8 cellular contexts compared by ENCODE assay signal in genomic region chr7:64883113-64883905, GRCh38. TPM values are rescaled to one million over a fixed set of nuclear protein-coding genes. Genes with fewer than 3 reads are reported as not detected.
DNase-seq lines count a peak whose midpoint lies in the region; ATAC-seq and TF ChIP-seq lines count a peak whose summit lies in the region.

No MANE protein-coding gene starts in this region.

- no peaks in the 10 kb centered on the region for H3K4me1 Mint-ChIP-seq in endodermal cell

- DNase-seq in endodermal cell (peak; percentile 24), osteoblast (ENCODE audit: insufficient read length, low spot score, missing footprints) (peak; percentile 79), EL (no peak), NCI-H69 (lab: John Stamatoyannopoulos, UW) (no peak), NCI-H2107 treated with DMSO at 0.1 percent for 48 hours (lab: John Stamatoyannopoulos, UW; ENCODE audit: unreplicated experiment) (no peak)

- peak overlapping the region; percentile 88 for H3K4me3 ChIP-seq in ACC112 (ENCODE audit: low read depth, low read length)
- no peak overlapping the region for H3K4me3 ChIP-seq in endodermal cell (ENCODE audit: low read length)
- peak overlapping the region; percentile 72 for H3K4me3 ChIP-seq in osteoblast (ENCODE audit: insufficient read depth, low read length)

- no peaks in the 10 kb centered on the region for H3K4me1 ChIP-seq in ACC112 (ENCODE audit: control insufficient read depth, insufficient read depth, low read length, unreplicated experiment)
- H3K4me1 ChIP-seq in endodermal cell (ENCODE audit: control insufficient read depth, insufficient read depth, low read length): no peaks in the 10 kb centered on the region
- H3K4me1 ChIP-seq in osteoblast (ENCODE audit: insufficient read depth, low read length): no peaks in the 10 kb centered on the region

- H3K9me3 ChIP-seq in endodermal cell (ENCODE audit: control insufficient read depth, low read length) (no peaks in the 10 kb centered on the region), osteoblast (ENCODE audit: low read depth, low read length) (no peaks in the 10 kb centered on the region)

- H3K9me3 Mint-ChIP-seq in endodermal cell: peaks cover 54% of the 10 kb centered on the region

- TF ChIP-seq CTCF in endodermal cell (conservative IDR thresholded peaks at IDR 0.05): no peak
- no peak for TF ChIP-seq CTCF in osteoblast (IDR thresholded peaks at IDR 0.05; ENCODE audit: extremely low read depth, low read depth, low read length)

- H2AFZ ChIP-seq in ACC112 (ENCODE audit: low read length, unreplicated experiment) (peak overlapping the region; percentile 99), osteoblast (ENCODE audit: low read length) (peak overlapping the region; percentile 94)

- H3K36me3 Mint-ChIP-seq in endodermal cell (ENCODE audit: low read depth): peaks cover 3% of the 10 kb centered on the region

- H3K4me3 Mint-ChIP-seq in endodermal cell: peak overlapping the region; percentile 26

- 88 to 94% methylated on average over 16 to 38 of the region's 38 CpGs for WGBS in endodermal cell (ENCODE audit: insufficient coverage in 1 of 2, insufficient read length in 1 of 2), 2 experiments

- peak overlapping the region; percentile 82 for H3K4me2 ChIP-seq in osteoblast (ENCODE audit: insufficient read depth, low read length)

- H3K27ac ChIP-seq in ACC112 (ENCODE audit: low read depth, low read length): no peak overlapping the region
- no peak overlapping the region for H3K27ac ChIP-seq in endodermal cell (ENCODE audit: low read depth, low read length)
- no peak overlapping the region for H3K27ac ChIP-seq in osteoblast (ENCODE audit: low read depth, low read length)

- peaks cover 89% of the 10 kb centered on the region for H3K27me3 Mint-ChIP-seq in endodermal cell (ENCODE audit: insufficient read depth)

- peak; percentile 37 for ATAC-seq in GM18868 (IDR thresholded peaks at IDR 0.05; ENCODE audit: unreplicated experiment)
- ATAC-seq in GM19023 (IDR thresholded peaks at IDR 0.05; ENCODE audit: unreplicated experiment): no peak

- H4K20me1 ChIP-seq in osteoblast (ENCODE audit: insufficient read depth, low read length): no peaks in the 10 kb centered on the region

- H3K79me2 ChIP-seq in ACC112 (ENCODE audit: control insufficient read depth, insufficient read depth, low read length, unreplicated experiment): no peaks in the 10 kb centered on the region
- H3K79me2 ChIP-seq in osteoblast (ENCODE audit: insufficient read depth, low read length): no peaks in the 10 kb centered on the region

- H3K36me3 ChIP-seq in ACC112 (ENCODE audit: insufficient read depth, low read length) (no peaks in the 10 kb centered on the region), endodermal cell (ENCODE audit: control insufficient read depth, insufficient read depth, low read length) (no peaks in the 10 kb centered on the region), osteoblast (ENCODE audit: insufficient read depth, low read length) (no peaks in the 10 kb centered on the region)

- H3K9ac ChIP-seq in endodermal cell (ENCODE audit: extremely low read depth, low read length, poor library complexity, severe bottlenecking): no peak overlapping the region

- H3K27ac Mint-ChIP-seq in endodermal cell: no peak overlapping the region

- H3K27me3 ChIP-seq in ACC112 (ENCODE audit: insufficient read depth, low read length) (peaks cover 43% of the 10 kb centered on the region), endodermal cell (ENCODE audit: control insufficient read depth, insufficient read depth, low read length, poor library complexity, severe bottlenecking) (peaks cover 52% of the 10 kb centered on the region), osteoblast (ENCODE audit: insufficient read depth, low read length) (peaks cover 10% of the 10 kb centered on the region)

RNA-seq across cellular contexts. Expression of gene ZNF273, which starts 19.8 kb away (rescaled TPM):
- total RNA-seq in endodermal cell: 10 to 100 TPM; 15.5 to 20.5 TPM
- polyA plus RNA-seq in endodermal cell (2013, experiment 1 of 2): 16.2 TPM
- 16.7 TPM for polyA plus RNA-seq in endodermal cell (2013, experiment 2 of 2)
- 5.1 and 7.1 TPM in 2 replicates for total RNA-seq in osteoblast

Comparison
In these comparisons a context has a peak if more than half of its experiments do, and no peak if none do; other contexts are left out.
1. DNase-seq: peak in endodermal cell (single experiment) and osteoblast (single experiment); none in EL (single experiment), NCI-H69 (single experiment) and NCI-H2107 treated with DMSO at 0.1 percent for 48 hours (single experiment).